12 cellular contexts compared by ENCODE assay signal in the genomic region with DNA sequence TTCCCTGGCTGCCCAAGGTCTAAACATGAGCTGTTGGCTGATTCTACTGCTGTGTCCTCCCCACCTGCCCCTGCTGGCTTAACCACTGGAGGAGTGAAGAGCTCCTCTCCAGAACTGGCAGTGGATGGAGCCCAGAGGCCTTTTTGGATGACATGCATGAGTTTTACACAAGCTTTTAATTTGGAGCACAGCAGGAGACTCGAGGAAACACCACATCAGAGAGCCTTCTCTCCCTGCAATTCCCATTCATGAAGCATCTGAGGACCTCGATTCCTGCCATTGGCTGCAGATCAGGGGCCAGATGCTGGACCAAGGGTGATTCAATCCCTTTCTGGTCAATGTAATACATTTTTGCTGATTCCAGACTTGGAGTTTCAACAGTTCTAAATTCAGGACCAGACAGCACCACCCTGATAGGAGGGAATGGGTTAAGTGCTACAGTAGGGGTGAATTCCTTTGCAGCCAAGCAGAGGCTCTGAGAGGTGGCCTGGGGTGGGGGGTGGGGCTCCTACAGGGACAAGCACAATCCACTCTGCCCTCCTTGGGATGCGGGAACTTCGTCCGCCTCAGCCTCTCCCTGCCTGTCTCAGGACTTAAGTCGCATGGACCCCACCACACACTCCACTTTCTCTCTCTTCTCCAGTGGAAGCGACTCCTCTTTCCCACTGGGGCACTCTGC. TPM values are rescaled to one million over a fixed set of nuclear protein-coding genes. Genes with fewer than 3 reads are reported as not detected.
DNase-seq lines count a peak whose midpoint lies in the region; TF ChIP-seq lines count a peak whose summit lies in the region.
"Had no signal": no experiment of that assay in that cellular context is flagged by ENCODE, and none has a peak within 500 bp of the region (broad histone marks: within the 10 kb centered on the region; RNA-seq: fewer than 3 reads in every experiment).

No MANE protein-coding gene starts in this region.

- H3K9ac ChIP-seq in fibroblast of lung (ENCODE audit: insufficient read depth, low read length) (no peak overlapping the region), rectal smooth muscle tissue (ENCODE audit: low read length) (no peak overlapping the region)

- no peaks in the 10 kb centered on the region for H3K9me3 ChIP-seq in fibroblast of lung (ENCODE audit: control insufficient read depth, insufficient read depth, low read depth, low read length)
- no peaks in the 10 kb centered on the region for H3K9me3 ChIP-seq in HAP-1

- peak overlapping the region; percentile 53 for H2AFZ ChIP-seq in fibroblast of lung (ENCODE audit: low read length)

- DNase-seq in AG09309 (ENCODE audit: low read depth) (peak; percentile 88), RWPE1 (ENCODE audit: low spot score) (no peak), fibroblast of lung (ENCODE audit: low read depth in 2 of 2) (peak; percentile 61 to 62), NOMO-1 (lab: John Stamatoyannopoulos, UW; ENCODE audit: unreplicated experiment in 2 of 2) (no peak), HAP-1 (ENCODE audit: low spot score in 2 of 2) (no peak), head of caudate nucleus (no peak), DMS53 treated with DMSO at 0.1 percent for 48 hours (lab: John Stamatoyannopoulos, UW; ENCODE audit: unreplicated experiment) (no peak)
- DNase-seq: NCI-H526 treated with DMSO at 0.1 percent for 48 hours had no signal

- peaks cover 19% of the 10 kb centered on the region for H3K4me1 ChIP-seq in fibroblast of lung (ENCODE audit: control insufficient read depth, extremely low read depth, insufficient read depth, low read length)
- H3K4me1 ChIP-seq in rectal smooth muscle tissue (ENCODE audit: control insufficient read depth, insufficient read depth, low read length) = peaks cover 22% of the 10 kb centered on the region
- H3K4me1 ChIP-seq in HAP-1 = no peaks in the 10 kb centered on the region

- H3K4me3 ChIP-seq in AG09309 (ENCODE audit: control insufficient read depth, low read depth, low read length) = peak overlapping the region; percentile 4; the same call in 1 of the 2 replicates
- no peak overlapping the region for H3K4me3 ChIP-seq in fibroblast of lung (replicated peaks in 1 of 4; ENCODE audit: control extremely low read depth in 1 of 4, insufficient read depth in 1 of 4, low read depth in 3 of 4, low read length in 4 of 4)
- H3K4me3 ChIP-seq in rectal smooth muscle tissue (ENCODE audit: low read length) = peak overlapping the region; percentile 48
- no peak overlapping the region for H3K4me3 ChIP-seq in HAP-1

- H3K79me2 ChIP-seq in fibroblast of lung (ENCODE audit: control insufficient read depth, insufficient read depth, low read length) = no peaks in the 10 kb centered on the region

- intact Hi-C loops in head of caudate nucleus (cut with DNase I) = no loop called here

- H3K4me2 ChIP-seq in fibroblast of lung (ENCODE audit: extremely low read depth, insufficient read depth, low read length) = no peak overlapping the region

- no peaks in the 10 kb centered on the region for H3K36me3 ChIP-seq in fibroblast of lung (ENCODE audit: control insufficient read depth, insufficient read depth, low read length)
- no peaks in the 10 kb centered on the region for H3K36me3 ChIP-seq in rectal smooth muscle tissue (ENCODE audit: control insufficient read depth, insufficient read depth, low read length)
- H3K36me3 ChIP-seq in HAP-1 (replicated peaks) = no peaks in the 10 kb centered on the region

- TF ChIP-seq CTCF in AG09309 (IDR thresholded peaks at IDR 0.05; ENCODE audit: control insufficient read depth, insufficient read depth, low read depth, low read length, missing control alignments) = peak; percentile 27
- TF ChIP-seq CTCF in RWPE1 (conservative IDR thresholded peaks at IDR 0.05; ENCODE audit: low read depth) = no peak
- TF ChIP-seq CTCF in fibroblast of lung (conservative IDR thresholded peaks at IDR 0.05 in 1 of 2, IDR thresholded peaks at IDR 0.05 in 1 of 2; ENCODE audit: low read depth in 1 of 2, low read length in 2 of 2) = no peak

- in situ Hi-C loops in HAP-1 (cut with MboI; ENCODE audit: low sequenced_read_pairs) = no loop called here

- H3K27ac ChIP-seq in RWPE1 = peak overlapping the region; percentile 93
- peak overlapping the region; percentile 31 for H3K27ac ChIP-seq in fibroblast of lung (ENCODE audit: insufficient read depth, low read length)
- H3K27ac ChIP-seq in rectal smooth muscle tissue (ENCODE audit: low read depth, low read length) = peak overlapping the region; percentile 83

- H4K20me1 ChIP-seq in fibroblast of lung (ENCODE audit: control insufficient read depth, extremely low read depth, insufficient read depth, low read length) = no peaks in the 10 kb centered on the region

- H3K27me3 ChIP-seq in fibroblast of lung (ENCODE audit: control insufficient read depth, insufficient read depth, low read length) = peaks cover 13% of the 10 kb centered on the region
- peaks cover 3% of the 10 kb centered on the region for H3K27me3 ChIP-seq in rectal smooth muscle tissue (ENCODE audit: control insufficient read depth, insufficient read depth, low read length)
- H3K27me3 ChIP-seq in HAP-1 (ENCODE audit: low read depth) = peaks cover 8% of the 10 kb centered on the region

- CTCF ChIA-PET in RWPE1 (lab: Yijun Ruan, JAX) = interaction anchor here (0.7 to 1.3 kb wide), 5 partner anchors 12 to 380 kb away, joined by 3 to 5 read pairs (median 3); no protein-coding TSS in a partner anchor

- POLR2A ChIA-PET in RWPE1 (lab: Yijun Ruan, JAX; ENCODE audit: low non-redundant PET) = interaction anchor here (0.6 kb wide), 1 partner anchor 26 kb away, joined by 3 read pairs; no protein-coding TSS in a partner anchor

RNA-seq across cellular contexts. Expression of gene PSORS1C1, which starts 0.6 kb away (rescaled TPM):
- total RNA-seq in fibroblast of lung = 0.66 and 1.8 TPM in 2 replicates
- 0.40 and 0.41 TPM in 2 replicates for polyA plus RNA-seq in fibroblast of lung
- 1.0 and 1.4 TPM in 2 replicates for polyA plus RNA-seq in fibroblast of lung (2012)
- 0.59 and 1.8 TPM in 2 replicates for polyA minus RNA-seq in fibroblast of lung (ENCODE audit: low replicate concordance)

RNA-seq across cellular contexts. Expression of gene C6orf15, which starts 1.6 kb away (rescaled TPM):
- not detected in 2 replicates for total RNA-seq in fibroblast of lung
- not detected in 2 replicates for polyA plus RNA-seq in fibroblast of lung
- polyA plus RNA-seq in fibroblast of lung (2012) = not detected in 2 replicates
- polyA minus RNA-seq in fibroblast of lung (ENCODE audit: low replicate concordance) = not detected in 2 replicates
- total RNA-seq: bronchial epithelial cell, lung microvascular endothelial cell had no signal
- polyA plus RNA-seq: IgD-negative memory B cell had no signal

RNA-seq across cellular contexts. Expression of gene CDSN, which starts 6.2 kb away (rescaled TPM):
- not detected in 2 replicates for total RNA-seq in fibroblast of lung
- not detected in 2 replicates for polyA plus RNA-seq in fibroblast of lung
- polyA plus RNA-seq in fibroblast of lung (2012) = not detected in 2 replicates
- polyA minus RNA-seq in fibroblast of lung (ENCODE audit: low replicate concordance) = not detected in 2 replicates
- total RNA-seq: bronchial epithelial cell, lung microvascular endothelial cell had no signal
- polyA plus RNA-seq: IgD-negative memory B cell had no signal

RNA-seq across cellular contexts. Expression of gene PSORS1C2, which starts 24.9 kb away (rescaled TPM):
- total RNA-seq in fibroblast of lung = not detected in 2 replicates
- polyA plus RNA-seq in fibroblast of lung = not detected in 2 replicates
- not detected in 2 replicates for polyA plus RNA-seq in fibroblast of lung (2012)
- polyA minus RNA-seq in fibroblast of lung (ENCODE audit: low replicate concordance) = not detected in 2 replicates
- total RNA-seq: bronchial epithelial cell, lung microvascular endothelial cell had no signal
- polyA plus RNA-seq: IgD-negative memory B cell had no signal

RNA-seq across cellular contexts. Expression of gene CCHCR1, which starts 43.6 kb away (rescaled TPM):
- 19.0 and 19.3 TPM in 2 replicates for total RNA-seq in fibroblast of lung
- polyA plus RNA-seq in fibroblast of lung = 7.4 and 8.9 TPM in 2 replicates
- polyA plus RNA-seq in fibroblast of lung (2012) = 11.7 and 17.4 TPM in 2 replicates
- polyA minus RNA-seq in fibroblast of lung (ENCODE audit: low replicate concordance) = 6.6 and 24.3 TPM in 2 replicates

Comparison
In these comparisons a context has a peak if more than half of its experiments do, and no peak if none do; other contexts are left out.
1. DNase-seq: peak in AG09309 (single experiment) and fibroblast of lung (2 of 2); none in RWPE1 (single experiment), NOMO-1 (0 of 2), HAP-1 (0 of 2), head of caudate nucleus (0 of 42) and DMS53 treated with DMSO at 0.1 percent for 48 hours (single experiment).
2. H3K4me3 ChIP-seq: peak in AG09309 (single experiment) and rectal smooth muscle tissue (single experiment); none in fibroblast of lung (0 of 4) and HAP-1 (single experiment).
3. H3K27ac ChIP-seq: peak in every context shown above with its lines; median percentile 93 in RWPE1; 83 in rectal smooth muscle tissue; 31 in fibroblast of lung.